ENCODE assay signal across 8 cellular contexts in the genomic region with DNA sequence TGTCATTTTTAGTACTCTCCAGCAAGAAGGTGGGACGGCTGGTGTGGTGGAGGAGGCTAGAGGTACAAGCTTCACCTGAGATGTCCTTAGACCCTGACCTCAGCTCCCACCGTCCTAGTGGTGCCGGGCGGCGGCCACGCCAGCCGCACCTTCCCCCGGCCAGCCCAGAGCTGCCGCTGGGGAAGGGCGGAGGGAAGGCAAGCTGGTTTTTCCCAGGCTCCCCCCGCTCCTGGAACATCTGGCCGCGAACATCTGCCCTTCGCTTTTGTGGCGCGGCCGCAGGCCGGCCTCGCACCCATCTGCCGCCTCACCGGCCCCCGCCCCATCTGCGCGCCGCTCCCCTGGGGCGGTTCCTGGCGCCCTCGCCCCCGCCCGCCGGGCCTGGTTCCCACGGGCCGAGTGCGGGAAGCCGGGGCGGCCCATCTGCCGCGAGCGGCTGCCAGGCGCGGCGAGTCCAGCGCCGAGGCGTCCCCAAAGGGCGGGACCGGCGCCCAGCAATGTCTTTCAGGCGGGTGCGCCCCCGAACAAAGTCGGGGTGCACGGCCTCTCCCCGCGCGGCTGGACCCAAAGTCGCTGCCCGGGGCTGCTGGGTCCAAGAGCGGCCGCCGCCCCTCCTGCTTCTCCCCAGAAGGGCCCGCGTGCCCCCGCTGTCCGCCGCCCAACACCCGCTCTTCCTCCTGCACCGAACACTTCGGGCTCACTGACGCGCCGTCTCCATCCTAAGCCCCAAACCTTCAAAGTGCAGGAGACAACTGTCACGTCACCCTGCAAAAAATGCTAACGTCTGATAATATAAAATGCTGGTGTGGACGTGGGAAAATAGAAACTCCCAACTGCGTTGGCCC. TPM values are rescaled to one million over a fixed set of nuclear protein-coding genes. Genes with fewer than 3 reads are reported as not detected.
A peak's percentile ranks its signal among the peaks of the same experiment; 100 is the strongest.
DNase-seq lines count a peak whose midpoint lies in the region; ATAC-seq and TF ChIP-seq lines count a peak whose summit lies in the region.

No MANE protein-coding gene starts in this region.

- H3K36me3 ChIP-seq in gastroesophageal sphincter, result no peaks in the 10 kb centered on the region

- peaks cover 5% of the 10 kb centered on the region for H3K4me1 Mint-ChIP-seq in activated T-cell treated with anti-CD3 and anti-CD28 coated beads, Interleukin-2, amount 50 U/mL, for 4 hours (ENCODE audit: low read depth)
- peaks cover 22% of the 10 kb centered on the region for H3K4me1 Mint-ChIP-seq in progenitor cell of endocrine pancreas (ENCODE audit: low read depth)

- peak overlapping the region; percentile 69 for H3K27ac Mint-ChIP-seq in progenitor cell of endocrine pancreas

- peaks cover 34% of the 10 kb centered on the region for H3K27me3 Mint-ChIP-seq in activated T-cell treated with anti-CD3 and anti-CD28 coated beads, Interleukin-2, amount 50 U/mL, for 4 hours (ENCODE audit: low read depth)
- H3K27me3 Mint-ChIP-seq in progenitor cell of endocrine pancreas, result peaks cover 8% of the 10 kb centered on the region

- H3K27ac ChIP-seq in gastroesophageal sphincter, result peak overlapping the region; percentile 30 to 90 (median 84)

- peak; percentile 75 to 76 for ATAC-seq in activated T-cell treated with anti-CD3 and anti-CD28 coated beads, Interleukin-2, amount 50 U/mL, for 4 hours
- peak; percentile 87 for ATAC-seq in gastroesophageal sphincter
- ATAC-seq in HG03439 (IDR thresholded peaks at IDR 0.05; ENCODE audit: unreplicated experiment), result no peak
- no peak for ATAC-seq in HG02763 (IDR thresholded peaks at IDR 0.05; ENCODE audit: unreplicated experiment)

- WGBS in gastroesophageal sphincter (ENCODE audit: low coverage in 1 of 2), 2 donors, result 9 to 11% methylated on average over 10 to 15 of the region's 76 CpGs

- no peak for DNase-seq in activated T-cell treated with anti-CD3 and anti-CD28 coated beads, Interleukin-2, amount 50 U/mL, for 4 hours
- no peak for DNase-seq in activated T-cell treated with anti-CD3 and anti-CD28 coated beads, Interleukin-2, amount 50 U/mL, for 48 hours
- peak; percentile 19 for DNase-seq in progenitor cell of endocrine pancreas (ENCODE audit: low spot score, unreplicated experiment)
- no peak for DNase-seq in HPDE6-E6E7 (ENCODE audit: extremely low spot score)

- H3K27me3 ChIP-seq in gastroesophageal sphincter, result no peaks in the 10 kb centered on the region

- TF ChIP-seq CTCF in WI38 (IDR thresholded peaks at IDR 0.05; ENCODE audit: low read depth, low read length) (no peak), gastroesophageal sphincter (IDR thresholded peaks at IDR 0.05) (no peak), progenitor cell of endocrine pancreas (IDR thresholded peaks at IDR 0.05; ENCODE audit: unreplicated experiment) (no peak)

- peak overlapping the region; percentile 72 for H3K4me3 Mint-ChIP-seq in activated T-cell treated with anti-CD3 and anti-CD28 coated beads, Interleukin-2, amount 50 U/mL, for 4 hours
- H3K4me3 Mint-ChIP-seq in progenitor cell of endocrine pancreas (ENCODE audit: low read depth), result peak overlapping the region; percentile 70

- peak in 1 of 2 donors; percentile 42 for TF ChIP-seq POLR2A in gastroesophageal sphincter (IDR thresholded peaks at IDR 0.05)

- no peaks in the 10 kb centered on the region for H3K36me3 Mint-ChIP-seq in activated T-cell treated with anti-CD3 and anti-CD28 coated beads, Interleukin-2, amount 50 U/mL, for 4 hours (ENCODE audit: insufficient read depth)
- no peaks in the 10 kb centered on the region for H3K36me3 Mint-ChIP-seq in progenitor cell of endocrine pancreas (ENCODE audit: insufficient read depth)

- H3K9me3 ChIP-seq in gastroesophageal sphincter, result no peaks in the 10 kb centered on the region

- H3K9me3 Mint-ChIP-seq in activated T-cell treated with anti-CD3 and anti-CD28 coated beads, Interleukin-2, amount 50 U/mL, for 4 hours, result no peaks in the 10 kb centered on the region
- H3K9me3 Mint-ChIP-seq in progenitor cell of endocrine pancreas (ENCODE audit: low read depth), result no peaks in the 10 kb centered on the region

- H3K4me3 ChIP-seq in WI38 (ENCODE audit: low read depth, low read length) (peak overlapping the region; percentile 46), gastroesophageal sphincter (peak overlapping the region; percentile 32 to 67)

- H3K4me1 ChIP-seq in gastroesophageal sphincter, result peaks cover 0 to 19% (median 0%) of the 10 kb centered on the region in 3 donors

- no peak for TF ChIP-seq EP300 in gastroesophageal sphincter (IDR thresholded peaks at IDR 0.05)

RNA-seq across cellular contexts. Expression of gene ID1, which starts 17.3 kb away (rescaled TPM):
- 1 to 10 TPM; 1.4 to 1.6 (median 1.5) TPM for total RNA-seq in activated T-cell treated with anti-CD3 and anti-CD28 coated beads, Interleukin-2, amount 50 U/mL, for 4 hours
- total RNA-seq in gastroesophageal sphincter (100 to 1,000 TPM; 221 to 714 (median 372) TPM), progenitor cell of endocrine pancreas (322 and 326 TPM in 2 replicates)

RNA-seq across cellular contexts. Expression of gene COX4I2, which starts 49.9 kb away (rescaled TPM):
- not detected for total RNA-seq in activated T-cell treated with anti-CD3 and anti-CD28 coated beads, Interleukin-2, amount 50 U/mL, for 4 hours
- total RNA-seq in gastroesophageal sphincter (10 to 100 TPM in 2 of 4 donors, 1 to 10 TPM in 1, not detected in 1; 4.6 to 40.9 (median 12.1) TPM), progenitor cell of endocrine pancreas (not detected in 2 replicates)

Comparison
In these comparisons a context has a peak if more than half of its experiments do, and no peak if none do; other contexts are left out.
1. ATAC-seq: peak in activated T-cell treated with anti-CD3 and anti-CD28 coated beads, Interleukin-2, amount 50 U/mL, for 4 hours (2 of 2) and gastroesophageal sphincter (single experiment); none in HG03439 (single experiment) and HG02763 (single experiment).
2. RNA of gene ID1, which starts 17.3 kb away (total RNA-seq): 221 to 714 TPM in gastroesophageal sphincter and 322 to 326 TPM in progenitor cell of endocrine pancreas; 1.4 to 1.6 TPM in activated T-cell treated with anti-CD3 and anti-CD28 coated beads, Interleukin-2, amount 50 U/mL, for 4 hours; every median in the first group is over 10 times any median in the second.